ENCODE assay signal across 27 cellular contexts in the genomic region with DNA sequence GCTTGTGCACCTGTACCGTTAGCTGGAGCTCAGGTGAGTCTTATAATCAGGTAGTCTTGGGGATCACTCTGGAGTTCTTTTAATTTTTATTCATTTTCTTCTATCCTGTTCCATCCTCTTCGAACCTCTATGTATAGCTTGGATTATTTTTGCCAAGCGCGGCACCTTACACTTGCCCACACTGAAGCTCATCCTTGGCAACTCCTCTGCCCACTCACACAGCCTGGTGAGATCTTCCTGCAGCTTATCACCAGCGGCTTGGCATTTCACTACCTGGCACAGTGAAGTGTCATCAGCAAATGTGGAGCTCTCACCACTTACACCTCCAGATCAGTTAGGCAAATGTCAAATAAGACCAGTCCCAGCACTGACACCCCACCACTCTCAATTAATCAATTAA.
"Had no signal": no experiment of that assay in that cellular context is flagged by ENCODE, and none has a peak within 500 bp of the region (broad histone marks: within the 10 kb centered on the region; RNA-seq: fewer than 3 reads in every experiment).

No MANE protein-coding gene starts in this region.

- DNase-seq: hippocampal formation; kidney; left colon; left lung; lower lobe of right lung; mammary epithelial cell; mesenchymal stem cell; naive B cell; natural killer cell; pancreas; psoas muscle; right lobe of liver; stimulated activated CD4-positive, alpha-beta T cell treated with anti-CD3 and anti-CD28 coated beads, Interleukin-1b, Interleukin-23, amount 100 ng/mL, for 48 hours; stimulated activated CD4-positive, alpha-beta T cell treated with anti-CD3 and anti-CD28 coated beads, Interleukin-2, amount 100 ng/mL, for 48 hours; stimulated activated CD4-positive, alpha-beta T cell treated with anti-CD3 and anti-CD28 coated beads, Interleukin-4, amount 100 ng/mL, for 4 hours; stimulated activated CD8-positive, alpha-beta memory T cell treated with anti-CD3 and anti-CD28 coated beads, Interleukin-4, amount 100 ng/mL, for 48 hours; stimulated activated naive CD4-positive, alpha-beta T cell treated with Interleukin-2 at 50 U/mL for 16 hours; stimulated activated naive CD8-positive, alpha-beta T cell treated with anti-CD3 and anti-CD28 coated beads, Interleukin-15, amount 100 ng/mL, for 72 hours; substantia nigra; testis; thyroid gland; transverse colon; upper lobe of left lung had no signal

- H3K4me1 ChIP-seq: left lung, lower lobe of right lung, pancreas, psoas muscle, right atrium auricular region, right lobe of liver, testis, thyroid gland, transverse colon, upper lobe of left lung, vagina had no signal

- H3K9me3 ChIP-seq: pancreas, right lobe of liver, testis, thyroid gland, transverse colon, vagina had no signal

- ATAC-seq: left colon; left lung; lower lobe of right lung; natural killer cell; pancreas; psoas muscle; right lobe of liver; stimulated activated memory B cell treated with anti-CD40 and anti-IgM and Interleukin-4, amounts not matched to agents 10 μg/mL and 1 μg/mL and 100 μg/mL, for 72 hours; stimulated activated naive CD8-positive, alpha-beta T cell treated with anti-CD3 and anti-CD28 coated beads, Interleukin-15, amount 100 ng/mL, for 72 hours had no signal

- H3K36me3 ChIP-seq: left lung, lower lobe of right lung, pancreas, right atrium auricular region, right lobe of liver, thyroid gland, transverse colon, upper lobe of left lung, vagina had no signal

- H3K27me3 ChIP-seq: left lung, pancreas, right atrium auricular region, right lobe of liver, testis, thyroid gland, transverse colon, upper lobe of left lung, vagina had no signal

- H3K4me3 ChIP-seq: left lung, lower lobe of right lung, pancreas, psoas muscle, right atrium auricular region, right lobe of liver, smooth muscle cell, testis, thyroid gland, transverse colon, upper lobe of left lung, vagina had no signal

- H3K27ac ChIP-seq: left lung, lower lobe of right lung, pancreas, psoas muscle, right atrium auricular region, right lobe of liver, testis, thyroid gland, transverse colon, upper lobe of left lung, vagina had no signal
